Comparison of ENCODE assay signal across 17 cellular contexts in genomic region chr10:125094111-125094705, GRCh38.
DNase-seq lines count a peak whose midpoint lies in the region; ATAC-seq lines count a peak whose summit lies in the region.
"Had no signal": no experiment of that assay in that cellular context is flagged by ENCODE, and none has a peak within 500 bp of the region (broad histone marks: within the 10 kb centered on the region; RNA-seq: fewer than 3 reads in every experiment).

No MANE protein-coding gene starts in this region.

- ATAC-seq in GM18868 (IDR thresholded peaks at IDR 0.05; ENCODE audit: unreplicated experiment), result no peak

- H3K9me3 ChIP-seq in BLaER1 treated with 17β-estradiol and CSF1 and Interleukin-3, amounts not matched to agents 10 nM and 100 nM (replicated peaks in 1 of 11), result no peaks in the 10 kb centered on the region
- H3K9me3 ChIP-seq in esophagus (ENCODE audit: control insufficient read depth in 2 of 2, insufficient read depth in 1 of 2, low read depth in 1 of 2, low read length in 1 of 2) (no peaks in the 10 kb centered on the region), skeletal muscle tissue (ENCODE audit: control insufficient read depth in 3 of 3, low read length in 3 of 3) (no peaks in the 10 kb centered on the region)
- H3K9me3 ChIP-seq: mucosa of descending colon had no signal

- no peak overlapping the region for H3K23ac ChIP-seq in mesendoderm (ENCODE audit: low read length)

- H2AK5ac ChIP-seq in mesendoderm (ENCODE audit: low read length), result no peak overlapping the region

- peak overlapping the region in 8 of 11 experiments; percentile 5 to 58 (median 40); a peak in 10 of 22 replicates for H3K4me2 ChIP-seq in BLaER1 treated with 17β-estradiol and CSF1 and Interleukin-3, amounts not matched to agents 10 nM and 100 nM
- no peak overlapping the region for H3K4me2 ChIP-seq in mesendoderm (ENCODE audit: low read length)
- H3K4me2 ChIP-seq: PC-9 had no signal

- peaks cover 11% of the 10 kb centered on the region for H3K27me3 Mint-ChIP-seq in activated naive CD8-positive, alpha-beta T cell treated with anti-CD3 and anti-CD28 coated beads for 36 hours

- peaks cover 59 to 95% (median 77%) of the 10 kb centered on the region in 11 experiments for H3K36me3 ChIP-seq in BLaER1 treated with 17β-estradiol and CSF1 and Interleukin-3, amounts not matched to agents 10 nM and 100 nM
- peaks cover 0 to 2% of the 10 kb centered on the region in 2 donors for H3K36me3 ChIP-seq in esophagus (ENCODE audit: control insufficient read depth in 2 of 2, insufficient read depth in 2 of 2, low read length in 1 of 2)
- no peaks in the 10 kb centered on the region for H3K36me3 ChIP-seq in mesendoderm (ENCODE audit: control insufficient read depth, insufficient read depth, low read length)
- peaks cover 0 to 2% (median 0%) of the 10 kb centered on the region in 3 donors for H3K36me3 ChIP-seq in skeletal muscle tissue (ENCODE audit: control insufficient read depth in 3 of 3, insufficient read depth in 3 of 3, low read length in 3 of 3)

- no peak overlapping the region for H3K4me3 ChIP-seq in BLaER1 treated with 17β-estradiol and CSF1 and Interleukin-3, amounts not matched to agents 10 nM and 100 nM
- H3K4me3 ChIP-seq in esophagus (ENCODE audit: low read depth in 1 of 2, low read length in 2 of 2), result no peak overlapping the region
- H3K4me3 ChIP-seq in mesendoderm (ENCODE audit: low read length), result no peak overlapping the region
- peak overlapping the region in 2 of 3 donors; percentile 6 to 49 for H3K4me3 ChIP-seq in skeletal muscle tissue (ENCODE audit: low read length in 3 of 3)
- H3K4me3 ChIP-seq: mucosa of descending colon, PC-9 had no signal

- H3K79me2 ChIP-seq in mesendoderm (ENCODE audit: control insufficient read depth, insufficient read depth, low read length), result peaks cover 89% of the 10 kb centered on the region

- H3K9me3 Mint-ChIP-seq in activated naive CD8-positive, alpha-beta T cell treated with anti-CD3 and anti-CD28 coated beads for 36 hours, result no peaks in the 10 kb centered on the region
- H3K9me3 Mint-ChIP-seq: activated naive CD8-positive, alpha-beta T cell treated with anti-CD3 and anti-CD28 coated beads, Interleukin-2, amount 10 ng/mL, durations not matched to agents 7 days and 5 days had no signal

- H3K79me1 ChIP-seq in mesendoderm (ENCODE audit: low read length), result peaks cover 40% of the 10 kb centered on the region

- H3K4me1 Mint-ChIP-seq in activated naive CD8-positive, alpha-beta T cell treated with anti-CD3 and anti-CD28 coated beads for 36 hours, result no peaks in the 10 kb centered on the region
- H3K4me1 Mint-ChIP-seq: activated naive CD8-positive, alpha-beta T cell treated with anti-CD3 and anti-CD28 coated beads, Interleukin-2, amount 10 ng/mL, durations not matched to agents 7 days and 5 days had no signal

- H2BK5ac ChIP-seq in mesendoderm (ENCODE audit: low read length), result no peak overlapping the region

- DNase-seq in mesendoderm, result peak; percentile 37
- no peak for DNase-seq in OCI-M2 (lab: John Stamatoyannopoulos, UW; ENCODE audit: unreplicated experiment)
- no peak for DNase-seq in COLO829 (ENCODE audit: low spot score)
- DNase-seq in activated naive CD8-positive, alpha-beta T cell treated with anti-CD3 and anti-CD28 coated beads for 36 hours, result no peak
- DNase-seq: activated CD8-positive, alpha-beta memory T cell treated with anti-CD3 and anti-CD28 coated beads, Interleukin-2, amount 50 U/mL, for 48 hours; activated naive CD8-positive, alpha-beta T cell treated with anti-CD3 and anti-CD28 coated beads, Interleukin-2, amount 10 ng/mL, durations not matched to agents 7 days and 5 days; GF-D8; Kasumi-1; mucosa of descending colon; NCI-H1694 treated with DMSO at 0.1 percent for 48 hours; PC-9; stimulated activated CD4-positive, alpha-beta T cell treated with anti-CD3 and anti-CD28 coated beads, Interleukin-4, amount 100 ng/mL, for 24 hours; SW 1271 had no signal

- peaks cover 97 to 100% (median 99%) of the 10 kb centered on the region in 11 experiments for H4K20me1 ChIP-seq in BLaER1 treated with 17β-estradiol and CSF1 and Interleukin-3, amounts not matched to agents 10 nM and 100 nM

- no peak overlapping the region for H4K8ac ChIP-seq in mesendoderm (ENCODE audit: low read depth, low read length)

- no peak overlapping the region for H2BK15ac ChIP-seq in mesendoderm (replicated peaks; ENCODE audit: low read depth)

- no peak overlapping the region for H3K18ac ChIP-seq in mesendoderm (ENCODE audit: low read length)

- no peak overlapping the region for H3K4ac ChIP-seq in mesendoderm (ENCODE audit: low read depth, low read length)

- 91 to 95% methylated on average over 17 of the region's 17 CpGs for WGBS in esophagus, 2 donors
- no CpG with 5 or more reads among the region's 17 CpGs for WGBS in mesendoderm (ENCODE audit: extremely low coverage, insufficient coverage, low lambda C conversion rate)

- H3K36me3 Mint-ChIP-seq in activated naive CD8-positive, alpha-beta T cell treated with anti-CD3 and anti-CD28 coated beads for 36 hours, result no peaks in the 10 kb centered on the region
- H3K36me3 Mint-ChIP-seq: activated naive CD8-positive, alpha-beta T cell treated with anti-CD3 and anti-CD28 coated beads, Interleukin-2, amount 10 ng/mL, durations not matched to agents 7 days and 5 days had no signal

- H3K27ac Mint-ChIP-seq in activated naive CD8-positive, alpha-beta T cell treated with anti-CD3 and anti-CD28 coated beads for 36 hours, result no peak overlapping the region
- H3K27ac Mint-ChIP-seq: activated naive CD8-positive, alpha-beta T cell treated with anti-CD3 and anti-CD28 coated beads, Interleukin-2, amount 10 ng/mL, durations not matched to agents 7 days and 5 days had no signal

- H3K4me1 ChIP-seq in BLaER1 treated with 17β-estradiol and CSF1 and Interleukin-3, amounts not matched to agents 10 nM and 100 nM, result peaks cover 23 to 68% (median 52%) of the 10 kb centered on the region in 10 experiments; a peak in 18 of 20 replicates
- H3K4me1 ChIP-seq in esophagus (ENCODE audit: control insufficient read depth in 2 of 2, insufficient read depth in 2 of 2, low read length in 1 of 2) (peaks cover 11 to 12% of the 10 kb centered on the region in 2 donors), mesendoderm (ENCODE audit: control insufficient read depth, low read depth, low read length) (peaks cover 10% of the 10 kb centered on the region), skeletal muscle tissue (ENCODE audit: control insufficient read depth in 3 of 3, insufficient read depth in 3 of 3, low read length in 3 of 3) (peaks cover 39 to 70% (median 50%) of the 10 kb centered on the region in 3 donors)

- no peak overlapping the region for H3K9ac ChIP-seq in BLaER1 treated with 17β-estradiol and CSF1 and Interleukin-3, amounts not matched to agents 10 nM and 100 nM
- no peak overlapping the region for H3K9ac ChIP-seq in mesendoderm (ENCODE audit: low read length)
- peak overlapping the region in 2 of 3 donors; percentile 18 to 58 for H3K9ac ChIP-seq in skeletal muscle tissue (ENCODE audit: low read depth in 1 of 3, low read length in 3 of 3)

- no peak overlapping the region for H4K5ac ChIP-seq in mesendoderm (ENCODE audit: low read length)

- H3K56ac ChIP-seq in mesendoderm (ENCODE audit: low read length), result no peak overlapping the region

- no peak overlapping the region for H3K4me3 Mint-ChIP-seq in activated naive CD8-positive, alpha-beta T cell treated with anti-CD3 and anti-CD28 coated beads for 36 hours
- H3K4me3 Mint-ChIP-seq: activated naive CD8-positive, alpha-beta T cell treated with anti-CD3 and anti-CD28 coated beads, Interleukin-2, amount 10 ng/mL, durations not matched to agents 7 days and 5 days had no signal

- H3K27ac ChIP-seq in BLaER1 treated with 17β-estradiol and CSF1 and Interleukin-3, amounts not matched to agents 10 nM and 100 nM, result no peak overlapping the region
- H3K27ac ChIP-seq in esophagus (ENCODE audit: low read depth in 2 of 2, low read length in 1 of 2) (peak overlapping the region; percentile 65 to 69), mesendoderm (ENCODE audit: low read depth, low read length) (no peak overlapping the region), skeletal muscle tissue (ENCODE audit: low read depth, low read length) (peak overlapping the region; percentile 45)
- H3K27ac ChIP-seq: PC-9 had no signal

- no peaks in the 10 kb centered on the region for H3K27me3 ChIP-seq in BLaER1 treated with 17β-estradiol and CSF1 and Interleukin-3, amounts not matched to agents 10 nM and 100 nM
- no peaks in the 10 kb centered on the region for H3K27me3 ChIP-seq in esophagus (ENCODE audit: control insufficient read depth in 1 of 2, insufficient read depth in 2 of 2, low read length in 2 of 2)
- no peaks in the 10 kb centered on the region for H3K27me3 ChIP-seq in mesendoderm (ENCODE audit: insufficient read depth, low read length, poor library complexity)
- no peaks in the 10 kb centered on the region for H3K27me3 ChIP-seq in skeletal muscle tissue (ENCODE audit: control insufficient read depth in 3 of 3, insufficient read depth in 3 of 3, low read length in 3 of 3)

- no peak overlapping the region for H2BK120ac ChIP-seq in mesendoderm (ENCODE audit: low read depth, low read length)

Comparison
In these comparisons a context has a peak if more than half of its experiments do, and no peak if none do; other contexts are left out.
1. H3K27ac ChIP-seq: peak in esophagus (2 of 2) and skeletal muscle tissue (single experiment); none in BLaER1 treated with 17β-estradiol and CSF1 and Interleukin-3, amounts not matched to agents 10 nM and 100 nM (0 of 11) and mesendoderm (single experiment).
2. H3K4me3 ChIP-seq: peak in skeletal muscle tissue (2 of 3); none in BLaER1 treated with 17β-estradiol and CSF1 and Interleukin-3, amounts not matched to agents 10 nM and 100 nM (0 of 10), esophagus (0 of 2) and mesendoderm (single experiment).
3. H3K9ac ChIP-seq: peak in skeletal muscle tissue (2 of 3); none in BLaER1 treated with 17β-estradiol and CSF1 and Interleukin-3, amounts not matched to agents 10 nM and 100 nM (0 of 11) and mesendoderm (single experiment).